In genomic region chr2:38203455-38203810, GRCh38 we compare ENCODE assay signal across 21 cellular contexts.
DNase-seq lines count a peak whose midpoint lies in the region; ATAC-seq, FAIRE-seq and TF ChIP-seq lines count a peak whose summit lies in the region.
"Had no signal": no experiment of that assay in that cellular context is flagged by ENCODE, and none has a peak within 500 bp of the region (broad histone marks: within the 10 kb centered on the region; RNA-seq: fewer than 3 reads in every experiment).

No MANE protein-coding gene starts in this region.

- no peak overlapping the region for H3K23ac ChIP-seq in H1 (ENCODE audit: insufficient read length)

- no peak for FAIRE-seq in H1 (lab: Jason Lieb, UNC)
- FAIRE-seq: D721Med, GM12892, GM19239 had no signal

- H3K9ac ChIP-seq in H1 (replicated peaks in 1 of 4; ENCODE audit: extremely low read depth in 1 of 4, low read depth in 3 of 4, low read length in 3 of 4) (no peak overlapping the region), neural progenitor cell (no peak overlapping the region)
- H3K9ac ChIP-seq: GM23248 had no signal

- no peak overlapping the region for H2AK5ac ChIP-seq in H1 (ENCODE audit: low read depth, low read length)

- intact Hi-C loops in heart left ventricle (cut with DNase I): no loop called here

- H3K14ac ChIP-seq in H1 (ENCODE audit: insufficient read length): no peak overlapping the region

- TF ChIP-seq POLR2A in H1 (IDR thresholded peaks at IDR 0.05; ENCODE audit: control extremely low read depth in 1 of 2, low read depth in 2 of 2, low read length in 2 of 2) (no peak), heart left ventricle (IDR thresholded peaks at IDR 0.05) (no peak)

- H3K4me3 Mint-ChIP-seq in neural progenitor cell: no peak overlapping the region
- H3K4me3 Mint-ChIP-seq: CD8-positive, alpha-beta T cell; IgD-negative memory B cell had no signal

- peak; percentile 54 for DNase-seq in Daoy (ENCODE audit: low read depth)
- peak; percentile 95 for DNase-seq in RPMI7951 (ENCODE audit: low read depth)
- no peak for DNase-seq in H1 (ENCODE audit: low read depth in 1 of 2, low spot score in 2 of 2)
- DNase-seq in neural progenitor cell (ENCODE audit: low spot score): no peak
- DNase-seq in heart left ventricle: no peak
- DNase-seq in hepatic stellate cell (ENCODE audit: low spot score): no peak
- no peak for DNase-seq in H4 (ENCODE audit: low spot score)
- DNase-seq: CD8-positive, alpha-beta T cell; COR-L47; DMS153; DMS79 treated with DMSO at 0.1 percent for 48 hours; GDM1; GM23248 had no signal

- H3K79me2 ChIP-seq in H1 (ENCODE audit: control insufficient read depth in 1 of 2, insufficient read depth in 2 of 2, low read length in 2 of 2): no peaks in the 10 kb centered on the region
- H3K79me2 ChIP-seq in neural progenitor cell (ENCODE audit: low read depth): no peaks in the 10 kb centered on the region

- WGBS in H1 (ENCODE audit: extremely low coverage in 1 of 2, insufficient coverage in 1 of 2, insufficient read length in 1 of 2, insufficient replicate concordance in 2 of 2, low coverage in 1 of 2, low lambda C conversion rate in 2 of 2, missing lambda C conversion rate in 1 of 2), 2 experiments: 93% methylated on average over 9 of the region's 9 CpGs; no CpG with 5 or more reads in 1 of the 2 experiments
- 95 to 98% (median 96%) methylated on average over 9 of the region's 9 CpGs for WGBS in heart left ventricle, 4 donors

- TF ChIP-seq EP300 in H1 (IDR thresholded peaks at IDR 0.05; ENCODE audit: borderline replicate concordance in 1 of 2, low read depth in 2 of 2, low read length in 2 of 2): no peak

- H3K27me3 Mint-ChIP-seq in neural progenitor cell (ENCODE audit: insufficient read depth, low read depth): peaks cover 2% of the 10 kb centered on the region

- H3K79me1 ChIP-seq in H1 (ENCODE audit: low read depth, low read length): no peaks in the 10 kb centered on the region

- H3K27ac ChIP-seq in H1 (ENCODE audit: low read depth, low read length): no peak overlapping the region
- H3K27ac ChIP-seq in neural progenitor cell: no peak overlapping the region
- H3K27ac ChIP-seq in heart left ventricle: no peak overlapping the region
- H3K27ac ChIP-seq: 22Rv1, GM23248 had no signal

- H4K20me1 ChIP-seq in H1 (replicated peaks in 1 of 2; ENCODE audit: control insufficient read depth in 1 of 2, insufficient read depth in 2 of 2, low read length in 2 of 2): no peaks in the 10 kb centered on the region
- H4K20me1 ChIP-seq in neural progenitor cell (ENCODE audit: low read depth): no peaks in the 10 kb centered on the region

- H2BK12ac ChIP-seq in H1 (ENCODE audit: low read depth, low read length): no peak overlapping the region

- H3K4me2 ChIP-seq in H1 (ENCODE audit: insufficient read depth in 1 of 2, low read depth in 2 of 2, low read length in 2 of 2) (no peak overlapping the region), neural progenitor cell (no peak overlapping the region)

- no peak overlapping the region for H3K4ac ChIP-seq in H1 (replicated peaks; ENCODE audit: insufficient read length, low read depth, low read length)

- no peak overlapping the region for H2BK20ac ChIP-seq in H1 (ENCODE audit: low read length)

- POLR2A ChIA-PET in H1 (lab: Charles Lee; ENCODE audit: partially characterized antibody): no interaction called here

- no peak overlapping the region for H3K18ac ChIP-seq in H1 (ENCODE audit: extremely low read depth, low read length)

- H3K9me3 Mint-ChIP-seq in neural progenitor cell: peaks cover 7% of the 10 kb centered on the region
- H3K9me3 Mint-ChIP-seq: CD8-positive, alpha-beta T cell had no signal

- CTCF ChIA-PET in H1 (lab: Charles Lee; ENCODE audit: partially characterized antibody): interaction anchor here (2.0 kb wide), 1 partner anchor 30 kb away, joined by 6 read pairs; no protein-coding TSS in a partner anchor

- ATAC-seq in heart left ventricle (no peak), GM21423 (IDR thresholded peaks at IDR 0.05; ENCODE audit: unreplicated experiment) (no peak)
- ATAC-seq: CD8-positive, alpha-beta T cell had no signal

- peaks cover 23% of the 10 kb centered on the region for H3K4me1 Mint-ChIP-seq in neural progenitor cell
- H3K4me1 Mint-ChIP-seq: IgD-negative memory B cell had no signal

- H4K5ac ChIP-seq in H1 (ENCODE audit: insufficient read length, low read depth, low read length): no peak overlapping the region

- no peaks in the 10 kb centered on the region for H3K23me2 ChIP-seq in H1 (ENCODE audit: low read depth, low read length)

- H2AFZ ChIP-seq in H1 (ENCODE audit: low read length) (0 out of 2 replicates have a peak overlapping the region, but pooled peaks have one; percentile 5), neural progenitor cell (replicated peaks) (no peak overlapping the region)
- H2AFZ ChIP-seq: GM23248 had no signal

- H3K4me3 ChIP-seq in H1 (ENCODE audit: extremely low read depth in 1 of 4, insufficient read depth in 2 of 4, low read depth in 3 of 4, low read length in 4 of 4) (no peak overlapping the region), neural progenitor cell (no peak overlapping the region), heart left ventricle (no peak overlapping the region)
- H3K4me3 ChIP-seq: GM23248, HAP-1 had no signal

- no peak for TF ChIP-seq RAD21 in H1 (IDR thresholded peaks at IDR 0.05 in 1 of 2, conservative IDR thresholded peaks at IDR 0.05 in 1 of 2; ENCODE audit: low read depth in 2 of 2, low read length in 2 of 2)

- H3K27me3 ChIP-seq in H1 (replicated peaks in 1 of 4; ENCODE audit: control insufficient read depth in 3 of 4, extremely low read depth in 1 of 4, insufficient read depth in 3 of 4, low read length in 3 of 4) (peaks cover 0 to 1% (median 0%) of the 10 kb centered on the region in 4 experiments; a peak in 1 of 7 replicates), neural progenitor cell (no peaks in the 10 kb centered on the region), heart left ventricle (no peaks in the 10 kb centered on the region)

- no peak for TF ChIP-seq CTCF in H1 (IDR thresholded peaks at IDR 0.05; ENCODE audit: control extremely low read depth in 1 of 3, insufficient read depth in 1 of 3, low read depth in 1 of 3, low read length in 3 of 3)
- no peak for TF ChIP-seq CTCF in neural progenitor cell (IDR thresholded peaks at IDR 0.05)
- no peak for TF ChIP-seq CTCF in heart left ventricle (IDR thresholded peaks at IDR 0.05)

- no peak overlapping the region for H2BK120ac ChIP-seq in H1 (replicated peaks; ENCODE audit: low read depth, low read length)

- H4K91ac ChIP-seq in H1 (replicated peaks; ENCODE audit: insufficient read length, low read length): no peak overlapping the region

- H3K4me1 ChIP-seq in H1 (replicated peaks in 1 of 4; ENCODE audit: control insufficient read depth in 3 of 4, insufficient read depth in 4 of 4, low read length in 3 of 4) (no peaks in the 10 kb centered on the region), neural progenitor cell (no peaks in the 10 kb centered on the region), heart left ventricle (no peaks in the 10 kb centered on the region)
- H3K4me1 ChIP-seq: HAP-1 had no signal

- H3K9me3 ChIP-seq in H1 (ENCODE audit: insufficient read depth in 2 of 2, low read depth in 1 of 2, low read length in 1 of 2): peaks cover 0 to 6% of the 10 kb centered on the region in 2 experiments; a peak in 1 of 4 replicates
- no peaks in the 10 kb centered on the region for H3K9me3 ChIP-seq in neural progenitor cell (ENCODE audit: low read depth)
- no peaks in the 10 kb centered on the region for H3K9me3 ChIP-seq in heart left ventricle
- H3K9me3 ChIP-seq: HAP-1 had no signal

- H3K36me3 ChIP-seq in H1 (ENCODE audit: control insufficient read depth in 2 of 4, insufficient read depth in 4 of 4, low read length in 3 of 4): no peaks in the 10 kb centered on the region
- H3K36me3 ChIP-seq in neural progenitor cell: no peaks in the 10 kb centered on the region
- no peaks in the 10 kb centered on the region for H3K36me3 ChIP-seq in heart left ventricle
- H3K36me3 ChIP-seq: HAP-1 had no signal

- H3K56ac ChIP-seq in H1 (replicated peaks; ENCODE audit: insufficient read length, low read depth, low read length): no peak overlapping the region

- no peaks in the 10 kb centered on the region for H3F3A ChIP-seq in neural progenitor cell (ENCODE audit: low read depth)

- H2BK15ac ChIP-seq in H1 (ENCODE audit: low read length): no peak overlapping the region

- no peak overlapping the region for H4K8ac ChIP-seq in H1 (ENCODE audit: extremely low read depth, insufficient read depth, low read length)

- H3K36me3 Mint-ChIP-seq in neural progenitor cell: no peaks in the 10 kb centered on the region
- H3K36me3 Mint-ChIP-seq: CD8-positive, alpha-beta T cell had no signal

- H2BK5ac ChIP-seq in H1 (ENCODE audit: low read depth, low read length): no peak overlapping the region

- H3K27ac Mint-ChIP-seq in neural progenitor cell: peak overlapping the region; percentile 9
- H3K27ac Mint-ChIP-seq: CD14-positive monocyte; CD8-positive, alpha-beta T cell; IgD-negative memory B cell had no signal

TF ChIP-seq in H1, 55 proteins besides CTCF, POLR2A, EP300 and RAD21:
- TF ChIP-seq TEAD4 (IDR thresholded peaks at IDR 0.05; ENCODE audit: low read depth, low read length) (no peak), RBBP5 (IDR thresholded peaks at IDR 0.05; ENCODE audit: borderline replicate concordance, low read depth, low read length) (no peak), GABPA (IDR thresholded peaks at IDR 0.05; ENCODE audit: borderline replicate concordance, insufficient read depth, low read length) (no peak), KDM1A (IDR thresholded peaks at IDR 0.05; ENCODE audit: borderline replicate concordance, low read length) (no peak), KDM4A (IDR thresholded peaks at IDR 0.05; ENCODE audit: low read depth, low read length, severe bottlenecking) (no peak), CBX5 (IDR thresholded peaks at IDR 0.05; ENCODE audit: low read depth, low read length) (no peak), TCF12 (IDR thresholded peaks at IDR 0.05; ENCODE audit: low read depth, low read length) (no peak)

Comparison
In these comparisons a context has a peak if more than half of its experiments do, and no peak if none do; other contexts are left out.
1. DNase-seq: peak in Daoy (single experiment) and RPMI7951 (single experiment); none in H1 (0 of 2), neural progenitor cell (single experiment), heart left ventricle (0 of 5), hepatic stellate cell (single experiment) and H4 (single experiment).